18 cellular contexts compared by ENCODE assay signal in the genomic region with DNA sequence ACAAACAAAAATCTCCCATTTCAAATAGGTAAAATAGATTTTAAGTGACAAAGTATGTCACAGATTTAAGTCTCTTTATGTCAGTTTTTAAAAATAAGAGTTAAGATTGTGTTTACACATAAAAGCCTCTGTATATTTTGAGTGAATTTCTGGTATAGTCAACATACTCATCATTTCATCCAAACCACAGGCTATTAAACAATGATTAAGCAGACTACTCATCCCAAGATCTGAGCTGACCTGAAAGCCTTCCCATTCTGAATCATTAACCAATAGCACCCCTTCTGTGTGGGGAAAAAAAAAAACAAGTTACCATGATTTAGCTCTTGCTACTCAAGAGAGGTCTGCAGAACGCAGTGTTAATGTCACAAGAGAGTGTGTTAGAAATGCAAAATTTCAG.
DNase-seq lines count a peak whose midpoint lies in the region; ATAC-seq, FAIRE-seq and TF ChIP-seq lines count a peak whose summit lies in the region.
"Had no signal": no experiment of that assay in that cellular context is flagged by ENCODE, and none has a peak within 500 bp of the region (broad histone marks: within the 10 kb centered on the region; RNA-seq: fewer than 3 reads in every experiment).

No MANE protein-coding gene starts in this region.

- no peak overlapping the region for H3K9ac ChIP-seq in astrocyte (ENCODE audit: low read length)
- H3K9ac ChIP-seq: parathyroid adenoma had no signal

- no peak for FAIRE-seq in astrocyte (lab: Jason Lieb, UNC)

- H3K4me2 ChIP-seq in astrocyte (ENCODE audit: low read length), result peak overlapping the region; percentile 21

- peaks cover 5% of the 10 kb centered on the region for H3K27me3 Mint-ChIP-seq in HFFc6 (ENCODE audit: insufficient read depth)
- no peaks in the 10 kb centered on the region for H3K27me3 Mint-ChIP-seq in astrocyte (ENCODE audit: low read depth, unreplicated experiment)

- H3K27me3 ChIP-seq in astrocyte (ENCODE audit: insufficient read depth, low read length), result no peaks in the 10 kb centered on the region
- no peaks in the 10 kb centered on the region for H3K27me3 ChIP-seq in kidney epithelial cell (ENCODE audit: control insufficient read depth, insufficient read depth, low read length)
- H3K27me3 ChIP-seq: BE2C, body of pancreas, dorsolateral prefrontal cortex had no signal

- H3K4me1 Mint-ChIP-seq in HFFc6 (ENCODE audit: low read depth) (peaks cover 30% of the 10 kb centered on the region), astrocyte (ENCODE audit: low read depth, unreplicated experiment) (peaks cover 12% of the 10 kb centered on the region)

- H3K27ac ChIP-seq in astrocyte (ENCODE audit: low read depth, low read length), result no peak overlapping the region
- H3K27ac ChIP-seq: body of pancreas, dorsolateral prefrontal cortex, parathyroid adenoma had no signal

- H3K27ac Mint-ChIP-seq in HFFc6, result peak overlapping the region; percentile 51; the same call in 1 of the 2 replicates
- no peak overlapping the region for H3K27ac Mint-ChIP-seq in astrocyte (ENCODE audit: unreplicated experiment)
- H3K27ac Mint-ChIP-seq: T-helper 1 cell treated with Interleukin-12 subunit alpha and Interleukin-12 subunit beta and Interleukin-4 antibody, amounts not matched to agents 30 μg/mL and 1 μg/mL, for 36 hours had no signal

- H3K36me3 Mint-ChIP-seq in HFFc6 (ENCODE audit: low read depth) (no peaks in the 10 kb centered on the region), astrocyte (ENCODE audit: low read depth, unreplicated experiment) (no peaks in the 10 kb centered on the region)

- no peaks in the 10 kb centered on the region for H3K36me3 ChIP-seq in astrocyte (ENCODE audit: insufficient read depth, low read length)
- no peaks in the 10 kb centered on the region for H3K36me3 ChIP-seq in kidney epithelial cell (ENCODE audit: control insufficient read depth, insufficient read depth, low read length)
- H3K36me3 ChIP-seq: BE2C, HAP-1 had no signal

- ATAC-seq in HG02852 (IDR thresholded peaks at IDR 0.05; ENCODE audit: unreplicated experiment), result no peak
- ATAC-seq: body of pancreas had no signal

- TF ChIP-seq CTCF in AG09309 (IDR thresholded peaks at IDR 0.05; ENCODE audit: control insufficient read depth, insufficient read depth, low read depth, low read length, missing control alignments) (no peak), HFFc6 (IDR thresholded peaks at IDR 0.05) (no peak), astrocyte (IDR thresholded peaks at IDR 0.05; ENCODE audit: insufficient read depth, low read depth, low read length) (no peak), kidney epithelial cell (IDR thresholded peaks at IDR 0.05; ENCODE audit: insufficient read depth, low read length, poor library complexity, severe bottlenecking) (no peak)

- H3K79me2 ChIP-seq in astrocyte (ENCODE audit: insufficient read depth, low read length), result no peaks in the 10 kb centered on the region
- H3K79me2 ChIP-seq: parathyroid adenoma had no signal

- no peaks in the 10 kb centered on the region for H3K4me1 ChIP-seq in astrocyte (ENCODE audit: insufficient read depth, low read length)
- H3K4me1 ChIP-seq: BE2C, HAP-1, parathyroid adenoma had no signal

- H4K20me1 ChIP-seq in astrocyte (ENCODE audit: insufficient read depth, low read length), result no peaks in the 10 kb centered on the region

- H3K9me3 Mint-ChIP-seq in HFFc6 (peaks cover 8% of the 10 kb centered on the region), astrocyte (ENCODE audit: unreplicated experiment) (peaks cover 6% of the 10 kb centered on the region)

- no peaks in the 10 kb centered on the region for H3K9me3 ChIP-seq in astrocyte (ENCODE audit: insufficient read depth, low read depth, low read length)
- H3K9me3 ChIP-seq: BE2C, body of pancreas, HAP-1 had no signal

- H3K4me3 Mint-ChIP-seq in HFFc6 (peak overlapping the region; percentile 44; the same call in 1 of the 2 replicates), astrocyte (ENCODE audit: unreplicated experiment) (no peak overlapping the region)
- H3K4me3 Mint-ChIP-seq: T-helper 1 cell treated with Interleukin-12 subunit alpha and Interleukin-12 subunit beta and Interleukin-4 antibody, amounts not matched to agents 30 μg/mL and 1 μg/mL, for 36 hours had no signal

- H2AFZ ChIP-seq in astrocyte (ENCODE audit: low read depth, low read length), result no peak overlapping the region
- H2AFZ ChIP-seq: parathyroid adenoma had no signal

- DNase-seq in AG09309 (ENCODE audit: low read depth) (peak; percentile 13), HFFc6 (peak; percentile 84), astrocyte (ENCODE audit: low read depth) (peak; percentile 86), kidney epithelial cell (ENCODE audit: low read depth) (peak; percentile 77), epidermal melanocyte (ENCODE audit: insufficient read length, low spot score) (no peak), NCI-H2029 treated with DMSO at 0.1 percent for 48 hours (lab: John Stamatoyannopoulos, UW) (no peak), NCI-H82 treated with DMSO at 0.1 percent for 48 hours (lab: John Stamatoyannopoulos, UW; ENCODE audit: unreplicated experiment) (no peak)
- DNase-seq: activated gamma-delta T cell treated with Interleukin-2 at 50 U/mL for 16 hours; BE2C; body of pancreas; dorsolateral prefrontal cortex; NCI-H1092; RPMI8226; stimulated activated naive CD4-positive, alpha-beta T cell treated with Interleukin-2 at 50 U/mL for 16 hours had no signal

- H3K4me3 ChIP-seq in AG09309 (ENCODE audit: control insufficient read depth, low read depth, low read length), result no peak overlapping the region
- H3K4me3 ChIP-seq in astrocyte (ENCODE audit: insufficient read depth, low read depth, low read length), result no peak overlapping the region
- H3K4me3 ChIP-seq in kidney epithelial cell (ENCODE audit: low read depth, low read length), result no peak overlapping the region
- H3K4me3 ChIP-seq: body of pancreas, dorsolateral prefrontal cortex, HAP-1 had no signal

Comparison
In these comparisons a context has a peak if more than half of its experiments do, and no peak if none do; other contexts are left out.
1. DNase-seq: peak in AG09309 (single experiment), HFFc6 (single experiment), astrocyte (single experiment) and kidney epithelial cell (single experiment); none in epidermal melanocyte (single experiment), NCI-H2029 treated with DMSO at 0.1 percent for 48 hours (single experiment) and NCI-H82 treated with DMSO at 0.1 percent for 48 hours (single experiment).